21 cellular contexts compared by ENCODE assay signal in genomic region chr1:162018418-162018817, GRCh38. TPM values are rescaled to one million over a fixed set of nuclear protein-coding genes. Genes with fewer than 3 reads are reported as not detected.
"Had no signal": no experiment of that assay in that cellular context is flagged by ENCODE, and none has a peak within 500 bp of the region (broad histone marks: within the 10 kb centered on the region; RNA-seq: fewer than 3 reads in every experiment).

No MANE protein-coding gene starts in this region.

- H3K27me3 ChIP-seq: adrenal gland, ovary, uterus had no signal

- H3K9me3 ChIP-seq: adrenal gland, ovary, prostate gland, transverse colon had no signal

- H3K4me1 Mint-ChIP-seq: activated CD4-positive, alpha-beta T cell treated with anti-CD3 and anti-CD28 coated beads for 36 hours; activated T-helper 17 cell treated with anti-CD3 and anti-CD28 coated beads, Interleukin-2, amount 50 U/mL, for 72 hours had no signal

- H3K4me3 Mint-ChIP-seq: activated CD4-positive, alpha-beta T cell treated with anti-CD3 and anti-CD28 coated beads for 36 hours; activated T-cell treated with anti-CD3 and anti-CD28 coated beads, Interleukin-2, amount 50 U/mL, for 24 hours; activated T-helper 17 cell treated with anti-CD3 and anti-CD28 coated beads, Interleukin-2, amount 50 U/mL, for 72 hours; mesothelial cell of epicardium; naive thymus-derived CD8-positive, alpha-beta T cell; WTC11 had no signal

- ATAC-seq: activated CD4-positive, alpha-beta T cell treated with anti-CD3 and anti-CD28 coated beads for 36 hours; activated naive CD4-positive, alpha-beta T cell treated with anti-CD3 and anti-CD28 coated beads, Interleukin-2, amount 50 U/mL, for 72 hours; activated T-helper 17 cell treated with anti-CD3 and anti-CD28 coated beads, Interleukin-2, amount 50 U/mL, for 72 hours; naive thymus-derived CD8-positive, alpha-beta T cell; stimulated activated naive CD8-positive, alpha-beta T cell treated with anti-CD3 and anti-CD28 coated beads, Interleukin-15, Interleukin-2, amounts not matched to agents 100 U/mL and 50 U/mL, for 24 hours; WTC11 had no signal

- H3K4me3 ChIP-seq: adrenal gland, ovary, prostate gland, transverse colon, uterus had no signal

- H3K36me3 ChIP-seq: adrenal gland, ovary, prostate gland, transverse colon, uterus had no signal

- H3K27ac Mint-ChIP-seq: activated CD4-positive, alpha-beta T cell treated with anti-CD3 and anti-CD28 coated beads for 36 hours; activated naive CD4-positive, alpha-beta T cell treated with anti-CD3 and anti-CD28 coated beads, Interleukin-2, amount 50 U/mL, for 72 hours; activated T-cell treated with anti-CD3 and anti-CD28 coated beads, Interleukin-2, amount 50 U/mL, for 24 hours; activated T-helper 17 cell treated with anti-CD3 and anti-CD28 coated beads, Interleukin-2, amount 50 U/mL, for 72 hours; mesothelial cell of epicardium; WTC11 had no signal

- H3K9me3 Mint-ChIP-seq: activated naive CD4-positive, alpha-beta T cell treated with anti-CD3 and anti-CD28 coated beads, Interleukin-2, amount 50 U/mL, for 72 hours; activated T-helper 17 cell treated with anti-CD3 and anti-CD28 coated beads, Interleukin-2, amount 50 U/mL, for 72 hours had no signal

- H3K4me1 ChIP-seq: uterus had no signal

- DNase-seq: activated CD4-positive, alpha-beta T cell treated with anti-CD3 and anti-CD28 coated beads for 36 hours; activated CD4-positive, alpha-beta T cell treated with anti-CD3 and anti-CD28 coated beads, Interleukin-2, amount 50 U/mL, for 4 hours; activated CD8-positive, alpha-beta memory T cell treated with anti-CD3 and anti-CD28 coated beads for 24 hours; activated CD8-positive, alpha-beta memory T cell treated with anti-CD3 and anti-CD28 coated beads, Interleukin-2, amount 50 U/mL, for 4 hours; activated T-cell treated with anti-CD3 and anti-CD28 coated beads, Interleukin-2, amount 50 U/mL, for 24 hours; naive thymus-derived CD8-positive, alpha-beta T cell; ovary; stimulated activated CD4-positive, alpha-beta T cell treated with anti-CD3 and anti-CD28 coated beads, Interleukin-12 subunit alpha, Interleukin-12 subunit beta, amount 100 ng/mL, for 4 hours; stimulated activated CD4-positive, alpha-beta T cell treated with anti-CD3 and anti-CD28 coated beads, Interleukin-4, amount 100 ng/mL, for 4 hours; stimulated activated naive CD8-positive, alpha-beta T cell treated with anti-CD3 and anti-CD28 coated beads, Interleukin-15, Interleukin-2, amounts not matched to agents 100 U/mL and 50 U/mL, for 24 hours; transverse colon; uterus had no signal

- H3K27ac ChIP-seq: ovary, prostate gland, transverse colon, uterus had no signal

RNA-seq across cellular contexts. Expression of gene OLFML2B, which starts 5.3 kb away (rescaled TPM):
- total RNA-seq: activated T-helper 17 cell treated with anti-CD3 and anti-CD28 coated beads, Interleukin-2, amount 50 U/mL, for 72 hours; lung microvascular endothelial cell; T-helper 1 cell treated with Interleukin-12 subunit alpha and Interleukin-12 subunit beta and Interleukin-4 antibody, amounts not matched to agents 30 ng/mL and 1 ng/mL, for 36 hours had no signal
- polyA plus RNA-seq: keratinocyte had no signal

RNA-seq across cellular contexts. Expression of gene NOS1AP, which starts 51.1 kb away (rescaled TPM):
- total RNA-seq: naive thymus-derived CD8-positive, alpha-beta T cell; T-helper 1 cell treated with Interleukin-12 subunit alpha and Interleukin-12 subunit beta and Interleukin-4 antibody, amounts not matched to agents 30 ng/mL and 1 ng/mL, for 36 hours had no signal
- polyA plus RNA-seq: keratinocyte; naive thymus-derived CD8-positive, alpha-beta T cell had no signal
